Comparison of ENCODE assay signal across 14 cellular contexts in genomic region chr6:169921853-169922779, GRCh38.
A peak's percentile ranks its signal among the peaks of the same experiment; 100 is the strongest.
DNase-seq lines count a peak whose midpoint lies in the region; ATAC-seq and TF ChIP-seq lines count a peak whose summit lies in the region.
"Had no signal": no experiment of that assay in that cellular context is flagged by ENCODE, and none has a peak within 500 bp of the region (broad histone marks: within the 10 kb centered on the region; RNA-seq: fewer than 3 reads in every experiment).

No MANE protein-coding gene starts in this region.

- no peak overlapping the region for H3K27ac Mint-ChIP-seq in T-helper 2 cell treated with Interferon-gamma antibody and Interleukin-4, amounts not matched to agents 5 μg/mL and 100 μg/mL, for 36 hours
- H3K27ac Mint-ChIP-seq in WTC11, result no peak overlapping the region
- H3K27ac Mint-ChIP-seq: mesothelial cell of epicardium had no signal

- 62% methylated on average over 30 of the region's 32 CpGs for WGBS in esophagus muscularis mucosa

- H3K27ac ChIP-seq in esophagus muscularis mucosa (replicated peaks in 1 of 4), result no peak overlapping the region
- H3K27ac ChIP-seq: vagina had no signal

- TF ChIP-seq POLR2A in esophagus muscularis mucosa (IDR thresholded peaks at IDR 0.05; ENCODE audit: low read depth), result no peak

- H3K27me3 Mint-ChIP-seq in T-helper 2 cell treated with Interferon-gamma antibody and Interleukin-4, amounts not matched to agents 5 μg/mL and 100 μg/mL, for 36 hours (ENCODE audit: low read depth), result peaks cover 6% of the 10 kb centered on the region
- H3K27me3 Mint-ChIP-seq in WTC11 (ENCODE audit: low read depth), result no peaks in the 10 kb centered on the region; the same call in 1 of the 2 replicates

- no peak overlapping the region for H3K4me3 ChIP-seq in esophagus muscularis mucosa
- H3K4me3 ChIP-seq: vagina had no signal

- H3K36me3 Mint-ChIP-seq in T-helper 2 cell treated with Interferon-gamma antibody and Interleukin-4, amounts not matched to agents 5 μg/mL and 100 μg/mL, for 36 hours (ENCODE audit: low read depth), result no peaks in the 10 kb centered on the region
- no peaks in the 10 kb centered on the region for H3K36me3 Mint-ChIP-seq in WTC11
- H3K36me3 Mint-ChIP-seq: mesothelial cell of epicardium had no signal

- no peaks in the 10 kb centered on the region for H3K9me3 ChIP-seq in esophagus muscularis mucosa
- H3K9me3 ChIP-seq: vagina had no signal

- ATAC-seq in WTC11, result no peak
- ATAC-seq: Panc1 had no signal

- peaks cover 2% of the 10 kb centered on the region for H3K4me1 Mint-ChIP-seq in T-helper 2 cell treated with Interferon-gamma antibody and Interleukin-4, amounts not matched to agents 5 μg/mL and 100 μg/mL, for 36 hours (ENCODE audit: low read depth)
- no peaks in the 10 kb centered on the region for H3K4me1 Mint-ChIP-seq in WTC11
- H3K4me1 Mint-ChIP-seq: mesothelial cell of epicardium had no signal

- POLR2A ChIA-PET in WTC11 (lab: Charles Lee), result no interaction called here

- H3K36me3 ChIP-seq in esophagus muscularis mucosa, result no peaks in the 10 kb centered on the region
- H3K36me3 ChIP-seq: vagina had no signal

- H3K4me1 ChIP-seq in esophagus muscularis mucosa, result no peaks in the 10 kb centered on the region
- H3K4me1 ChIP-seq: vagina had no signal

- peaks cover 13% of the 10 kb centered on the region for H3K9me3 Mint-ChIP-seq in T-helper 2 cell treated with Interferon-gamma antibody and Interleukin-4, amounts not matched to agents 5 μg/mL and 100 μg/mL, for 36 hours
- peaks cover 26% of the 10 kb centered on the region for H3K9me3 Mint-ChIP-seq in WTC11
- H3K9me3 Mint-ChIP-seq: mesothelial cell of epicardium had no signal

- intact Hi-C loops in esophagus muscularis mucosa (cut with DNase I), result no loop called here

- TF ChIP-seq CTCF in esophagus muscularis mucosa (IDR thresholded peaks at IDR 0.05) (no peak), WTC11 (IDR thresholded peaks at IDR 0.05) (no peak)

- CTCF ChIA-PET in WTC11 (lab: Charles Lee), result interaction anchor here (0.9 kb wide), 1 partner anchor 90 kb away, joined by 3 read pairs; no protein-coding TSS in a partner anchor

- no peak for TF ChIP-seq EP300 in esophagus muscularis mucosa (IDR thresholded peaks at IDR 0.05)

- H3K4me3 Mint-ChIP-seq in T-helper 2 cell treated with Interferon-gamma antibody and Interleukin-4, amounts not matched to agents 5 μg/mL and 100 μg/mL, for 36 hours, result no peak overlapping the region
- H3K4me3 Mint-ChIP-seq in WTC11, result no peak overlapping the region
- H3K4me3 Mint-ChIP-seq: mesothelial cell of epicardium had no signal

- DNase-seq in activated CD4-positive, alpha-beta T cell treated with anti-CD3 and anti-CD28 coated beads for 48 hours, result peak; percentile 64
- no peak for DNase-seq in activated CD4-positive, alpha-beta T cell treated with anti-CD3 and anti-CD28 coated beads, Interleukin-2, amount 50 U/mL, for 4 hours
- DNase-seq in T-helper 2 cell treated with Interferon-gamma antibody and Interleukin-4, amounts not matched to agents 5 μg/mL and 100 μg/mL, for 36 hours (ENCODE audit: low spot score), result peak; percentile 30
- DNase-seq in islet precursor cell, result peak; percentile 43
- peak; percentile 43 to 60 for DNase-seq in stimulated activated CD8-positive, alpha-beta memory T cell treated with anti-CD3 and anti-CD28 coated beads, Interleukin-15, amount 100 ng/mL, for 48 hours (ENCODE audit: low read depth in 2 of 2)
- no peak for DNase-seq in esophagus muscularis mucosa (ENCODE audit: extremely low spot score)
- DNase-seq in WTC11 (ENCODE audit: low spot score), result no peak
- no peak for DNase-seq in activated effector memory CD4-positive, alpha-beta T cell treated with anti-CD3 and anti-CD28 coated beads, Interleukin-2, amount 50 U/mL, for 16 hours
- DNase-seq: central memory CD4-positive, alpha-beta T cell; erythroblast; Karpas-422 had no signal

- H3K27me3 ChIP-seq in esophagus muscularis mucosa, result peaks cover 0 to 39% (median 0%) of the 10 kb centered on the region in 4 donors
- H3K27me3 ChIP-seq: vagina had no signal

TF ChIP-seq in WTC11, 78 proteins besides CTCF, POLR2A, EP300 and RAD21:
- TF ChIP-seq, protein P1, sequence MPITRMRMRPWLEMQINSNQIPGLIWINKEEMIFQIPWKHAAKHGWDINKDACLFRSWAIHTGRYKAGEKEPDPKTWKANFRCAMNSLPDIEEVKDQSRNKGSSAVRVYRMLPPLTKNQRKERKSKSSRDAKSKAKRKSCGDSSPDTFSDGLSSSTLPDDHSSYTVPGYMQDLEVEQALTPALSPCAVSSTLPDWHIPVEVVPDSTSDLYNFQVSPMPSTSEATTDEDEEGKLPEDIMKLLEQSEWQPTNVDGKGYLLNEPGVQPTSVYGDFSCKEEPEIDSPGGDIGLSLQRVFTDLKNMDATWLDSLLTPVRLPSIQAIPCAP (CRISPR knock-in tag; IDR thresholded peaks at IDR 0.05), result no peak
- TF ChIP-seq, protein P2, sequence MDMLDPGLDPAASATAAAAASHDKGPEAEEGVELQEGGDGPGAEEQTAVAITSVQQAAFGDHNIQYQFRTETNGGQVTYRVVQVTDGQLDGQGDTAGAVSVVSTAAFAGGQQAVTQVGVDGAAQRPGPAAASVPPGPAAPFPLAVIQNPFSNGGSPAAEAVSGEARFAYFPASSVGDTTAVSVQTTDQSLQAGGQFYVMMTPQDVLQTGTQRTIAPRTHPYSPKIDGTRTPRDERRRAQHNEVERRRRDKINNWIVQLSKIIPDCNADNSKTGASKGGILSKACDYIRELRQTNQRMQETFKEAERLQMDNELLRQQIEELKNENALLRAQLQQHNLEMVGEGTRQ (CRISPR knock-in tag; IDR thresholded peaks at IDR 0.05), result no peak
- TF ChIP-seq TEAD1 (CRISPR knock-in tag; IDR thresholded peaks at IDR 0.05), result no peak
- TF ChIP-seq, protein P3, sequence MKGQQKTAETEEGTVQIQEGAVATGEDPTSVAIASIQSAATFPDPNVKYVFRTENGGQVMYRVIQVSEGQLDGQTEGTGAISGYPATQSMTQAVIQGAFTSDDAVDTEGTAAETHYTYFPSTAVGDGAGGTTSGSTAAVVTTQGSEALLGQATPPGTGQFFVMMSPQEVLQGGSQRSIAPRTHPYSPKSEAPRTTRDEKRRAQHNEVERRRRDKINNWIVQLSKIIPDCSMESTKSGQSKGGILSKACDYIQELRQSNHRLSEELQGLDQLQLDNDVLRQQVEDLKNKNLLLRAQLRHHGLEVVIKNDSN (CRISPR knock-in tag; IDR thresholded peaks at IDR 0.05), result no peak
- no peak for TF ChIP-seq EMX1 (CRISPR knock-in tag; IDR thresholded peaks at IDR 0.05)
- TF ChIP-seq ZNF219 (CRISPR knock-in tag; IDR thresholded peaks at IDR 0.05; ENCODE audit: borderline replicate concordance), result no peak
- TF ChIP-seq ZNF121 (CRISPR knock-in tag; IDR thresholded peaks at IDR 0.05), result no peak
- TF ChIP-seq, protein P4, sequence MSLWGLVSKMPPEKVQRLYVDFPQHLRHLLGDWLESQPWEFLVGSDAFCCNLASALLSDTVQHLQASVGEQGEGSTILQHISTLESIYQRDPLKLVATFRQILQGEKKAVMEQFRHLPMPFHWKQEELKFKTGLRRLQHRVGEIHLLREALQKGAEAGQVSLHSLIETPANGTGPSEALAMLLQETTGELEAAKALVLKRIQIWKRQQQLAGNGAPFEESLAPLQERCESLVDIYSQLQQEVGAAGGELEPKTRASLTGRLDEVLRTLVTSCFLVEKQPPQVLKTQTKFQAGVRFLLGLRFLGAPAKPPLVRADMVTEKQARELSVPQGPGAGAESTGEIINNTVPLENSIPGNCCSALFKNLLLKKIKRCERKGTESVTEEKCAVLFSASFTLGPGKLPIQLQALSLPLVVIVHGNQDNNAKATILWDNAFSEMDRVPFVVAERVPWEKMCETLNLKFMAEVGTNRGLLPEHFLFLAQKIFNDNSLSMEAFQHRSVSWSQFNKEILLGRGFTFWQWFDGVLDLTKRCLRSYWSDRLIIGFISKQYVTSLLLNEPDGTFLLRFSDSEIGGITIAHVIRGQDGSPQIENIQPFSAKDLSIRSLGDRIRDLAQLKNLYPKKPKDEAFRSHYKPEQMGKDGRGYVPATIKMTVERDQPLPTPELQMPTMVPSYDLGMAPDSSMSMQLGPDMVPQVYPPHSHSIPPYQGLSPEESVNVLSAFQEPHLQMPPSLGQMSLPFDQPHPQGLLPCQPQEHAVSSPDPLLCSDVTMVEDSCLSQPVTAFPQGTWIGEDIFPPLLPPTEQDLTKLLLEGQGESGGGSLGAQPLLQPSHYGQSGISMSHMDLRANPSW (CRISPR knock-in tag; conservative IDR thresholded peaks at IDR 0.05; ENCODE audit: low read depth), result no peak
TF ChIP-seq in WTC11: peak in this region for 0.

Comparison
In these comparisons a context has a peak if more than half of its experiments do, and no peak if none do; other contexts are left out.
1. DNase-seq: peak in activated CD4-positive, alpha-beta T cell treated with anti-CD3 and anti-CD28 coated beads for 48 hours (single experiment), T-helper 2 cell treated with Interferon-gamma antibody and Interleukin-4, amounts not matched to agents 5 μg/mL and 100 μg/mL, for 36 hours (single experiment), islet precursor cell (single experiment) and stimulated activated CD8-positive, alpha-beta memory T cell treated with anti-CD3 and anti-CD28 coated beads, Interleukin-15, amount 100 ng/mL, for 48 hours (2 of 2); none in activated CD4-positive, alpha-beta T cell treated with anti-CD3 and anti-CD28 coated beads, Interleukin-2, amount 50 U/mL, for 4 hours (0 of 2), esophagus muscularis mucosa (single experiment), WTC11 (single experiment) and activated effector memory CD4-positive, alpha-beta T cell treated with anti-CD3 and anti-CD28 coated beads, Interleukin-2, amount 50 U/mL, for 16 hours (single experiment).